ENCODE assay signal across 8 cellular contexts in the genomic region with DNA sequence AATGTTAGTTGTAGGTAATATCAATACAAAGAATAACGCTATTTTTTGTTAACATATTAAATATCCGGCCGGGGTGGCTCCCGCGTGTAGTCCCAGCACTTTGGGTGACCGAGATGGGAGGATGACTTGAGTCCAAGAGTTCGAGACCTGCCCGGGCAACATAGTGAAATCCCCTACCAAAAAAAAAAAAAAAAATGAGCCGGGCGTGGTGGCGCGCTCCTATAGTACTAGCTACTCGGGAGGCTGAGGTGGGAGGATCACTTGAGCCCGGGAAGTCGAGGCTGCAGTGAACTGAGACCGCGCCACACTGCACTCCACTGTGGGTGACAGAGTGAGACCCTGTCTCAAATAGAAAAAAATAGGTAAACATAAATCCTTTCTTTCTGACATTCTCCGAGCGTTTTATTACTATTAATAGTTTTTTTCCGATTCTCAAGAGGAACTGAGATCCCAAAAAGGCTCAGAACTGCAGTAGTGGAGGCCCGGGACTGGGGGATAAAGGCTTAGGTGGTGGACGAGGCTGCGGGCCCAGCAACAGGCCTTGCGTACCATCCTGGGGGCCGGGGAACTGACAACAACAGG. TPM values are rescaled to one million over a fixed set of nuclear protein-coding genes. Genes with fewer than 3 reads are reported as not detected.
DNase-seq lines count a peak whose midpoint lies in the region; ATAC-seq and TF ChIP-seq lines count a peak whose summit lies in the region.

No MANE protein-coding gene starts in this region.

- peaks cover 16% of the 10 kb centered on the region for H3K4me1 ChIP-seq in colonic mucosa

- H3K9ac ChIP-seq in colonic mucosa (ENCODE audit: low read depth in 2 of 2, low read length in 2 of 2): peak overlapping the region; percentile 95 to 99

- CTCF ChIA-PET in GM10248 (lab: Yijun Ruan, JAX): interaction anchor here (1.0 to 3.0 kb wide), 3 partner anchors 14 to 52 kb away, joined by 3 to 11 read pairs (median 5); no protein-coding TSS in a partner anchor
- CTCF ChIA-PET in activated CD4-positive, alpha-beta T cell treated with anti-CD3 and anti-CD28 coated beads, Interleukin-2, amount 10 ng/mL, durations not matched to agents 7 days and 5 days (lab: Charles Lee): interaction anchor here (0.7 to 1.0 kb wide), 5 partner anchors 10 to 24 kb away, joined by 3 to 8 read pairs (median 3); no protein-coding TSS in a partner anchor

- no peaks in the 10 kb centered on the region for H3K27me3 ChIP-seq in colonic mucosa

- no peak for ATAC-seq in naive thymus-derived CD8-positive, alpha-beta T cell
- no peak for ATAC-seq in GM19328 (IDR thresholded peaks at IDR 0.05; ENCODE audit: unreplicated experiment)

- no peak for TF ChIP-seq CTCF in colonic mucosa (IDR thresholded peaks at IDR 0.05)
- TF ChIP-seq CTCF in GM10248 (IDR thresholded peaks at IDR 0.05; ENCODE audit: control extremely low read depth, extremely low read depth, low read depth, missing control alignments): no peak

- no peaks in the 10 kb centered on the region for H3K27me3 Mint-ChIP-seq in IgD-negative memory B cell
- peaks cover 0 to 2% (median 0%) of the 10 kb centered on the region in 5 donors for H3K27me3 Mint-ChIP-seq in naive thymus-derived CD8-positive, alpha-beta T cell
- no peaks in the 10 kb centered on the region for H3K27me3 Mint-ChIP-seq in activated CD4-positive, alpha-beta T cell treated with anti-CD3 and anti-CD28 coated beads, Interleukin-2, amount 10 ng/mL, durations not matched to agents 7 days and 5 days

- H3K4me1 Mint-ChIP-seq in IgD-negative memory B cell: peaks cover 25 to 34% (median 28%) of the 10 kb centered on the region in 3 donors
- H3K4me1 Mint-ChIP-seq in naive thymus-derived CD8-positive, alpha-beta T cell: peaks cover 31 to 41% (median 36%) of the 10 kb centered on the region in 4 donors
- peaks cover 41% of the 10 kb centered on the region for H3K4me1 Mint-ChIP-seq in activated CD4-positive, alpha-beta T cell treated with anti-CD3 and anti-CD28 coated beads, Interleukin-2, amount 10 ng/mL, durations not matched to agents 7 days and 5 days

- peaks cover 0 to 3% (median 0%) of the 10 kb centered on the region in 3 donors for H3K9me3 Mint-ChIP-seq in IgD-negative memory B cell
- H3K9me3 Mint-ChIP-seq in naive thymus-derived CD8-positive, alpha-beta T cell: peaks cover 0 to 5% (median 3%) of the 10 kb centered on the region in 9 donors
- H3K9me3 Mint-ChIP-seq in activated CD4-positive, alpha-beta T cell treated with anti-CD3 and anti-CD28 coated beads, Interleukin-2, amount 10 ng/mL, durations not matched to agents 7 days and 5 days: peaks cover 3% of the 10 kb centered on the region

- POLR2A ChIA-PET in naive thymus-derived CD8-positive, alpha-beta T cell (lab: Charles Lee): interaction anchor here (0.6 to 7.9 kb wide), 8 partner anchors 9 to 1667 kb away, joined by 3 to 123 read pairs (median 4); a partner anchor contains a TSS
- POLR2A ChIA-PET in GM10248 (lab: Yijun Ruan, JAX): interaction anchor here (0.7 kb wide), 1 partner anchor 10 kb away, joined by 6 read pairs; no protein-coding TSS in a partner anchor
- POLR2A ChIA-PET in activated CD4-positive, alpha-beta T cell treated with anti-CD3 and anti-CD28 coated beads, Interleukin-2, amount 10 ng/mL, durations not matched to agents 7 days and 5 days (lab: Charles Lee): no interaction called here

- H3K9me3 ChIP-seq in colonic mucosa: no peaks in the 10 kb centered on the region

- DNase-seq in AG20443 (ENCODE audit: low spot score): peak; percentile 28
- no peak for DNase-seq in colonic mucosa
- peak in 2 of 10 donors; percentile 7 to 56 for DNase-seq in naive thymus-derived CD8-positive, alpha-beta T cell
- DNase-seq in NCI-H1436 (lab: John Stamatoyannopoulos, UW): no peak
- no peak for DNase-seq in GM10248 (ENCODE audit: extremely low spot score)
- DNase-seq in activated CD4-positive, alpha-beta T cell treated with anti-CD3 and anti-CD28 coated beads, Interleukin-2, amount 10 ng/mL, durations not matched to agents 7 days and 5 days: no peak

- intact Hi-C loops in colonic mucosa (cut with DNase I): no loop called here

- H3K4me3 ChIP-seq in colonic mucosa: peak overlapping the region; percentile 79

- peak overlapping the region; percentile 91 for H3K27ac ChIP-seq in colonic mucosa

- H3K27ac Mint-ChIP-seq in IgD-negative memory B cell: peak overlapping the region in 1 of 3 donors; percentile 89
- peak overlapping the region in 7 of 10 donors; percentile 85 to 97 (median 94) for H3K27ac Mint-ChIP-seq in naive thymus-derived CD8-positive, alpha-beta T cell
- no peak overlapping the region for H3K27ac Mint-ChIP-seq in activated CD4-positive, alpha-beta T cell treated with anti-CD3 and anti-CD28 coated beads, Interleukin-2, amount 10 ng/mL, durations not matched to agents 7 days and 5 days

- H3K36me3 ChIP-seq in colonic mucosa: no peaks in the 10 kb centered on the region

- peak overlapping the region in 3 of 4 donors; percentile 88 to 95 (median 89) for H3K4me3 Mint-ChIP-seq in IgD-negative memory B cell
- H3K4me3 Mint-ChIP-seq in naive thymus-derived CD8-positive, alpha-beta T cell: peak overlapping the region in 1 of 10 donors; percentile 94
- H3K4me3 Mint-ChIP-seq in activated CD4-positive, alpha-beta T cell treated with anti-CD3 and anti-CD28 coated beads, Interleukin-2, amount 10 ng/mL, durations not matched to agents 7 days and 5 days: no peak overlapping the region

- no peaks in the 10 kb centered on the region for H3K36me3 Mint-ChIP-seq in IgD-negative memory B cell
- peaks cover 0 to 4% (median 2%) of the 10 kb centered on the region in 3 donors for H3K36me3 Mint-ChIP-seq in naive thymus-derived CD8-positive, alpha-beta T cell
- H3K36me3 Mint-ChIP-seq in activated CD4-positive, alpha-beta T cell treated with anti-CD3 and anti-CD28 coated beads, Interleukin-2, amount 10 ng/mL, durations not matched to agents 7 days and 5 days (ENCODE audit: low read depth): peaks cover 5% of the 10 kb centered on the region

RNA-seq across cellular contexts. Expression of a gene that starts 1.0 kb away (rescaled TPM):
- polyA plus RNA-seq in IgD-negative memory B cell: 16.4 TPM
- 10 to 100 TPM; 27.1 to 40.7 TPM for total RNA-seq in colonic mucosa
- 10 to 100 TPM; 79.2 to 85.1 TPM for total RNA-seq in naive thymus-derived CD8-positive, alpha-beta T cell
- 10 to 100 TPM; 20.1 to 48.4 (median 31.9) TPM for polyA plus RNA-seq in naive thymus-derived CD8-positive, alpha-beta T cell
- total RNA-seq in activated CD4-positive, alpha-beta T cell treated with anti-CD3 and anti-CD28 coated beads, Interleukin-2, amount 10 ng/mL, durations not matched to agents 7 days and 5 days: 10 to 100 TPM; 65.1 to 92.9 TPM
